Comparison of ENCODE assay signal across 8 cellular contexts in genomic region chr6:109482913-109483743, GRCh38. TPM values are rescaled to one million over a fixed set of nuclear protein-coding genes. Genes with fewer than 3 reads are reported as not detected.
DNase-seq lines count a peak whose midpoint lies in the region; ATAC-seq and TF ChIP-seq lines count a peak whose summit lies in the region.

TSS of gene ZBTB24 (minus strand) at chr6:109483219. CDS start at chr6:109482026, 1,193 bp downstream.

- H3K36me3 Mint-ChIP-seq in H9 (ENCODE audit: insufficient read depth in 1 of 3, low read depth in 3 of 3) (peaks cover 15 to 39% (median 31%) of the 10 kb centered on the region in 3 experiments), neural crest cell (ENCODE audit: low read depth) (peaks cover 18% of the 10 kb centered on the region)

- peaks cover 2% of the 10 kb centered on the region for H3K79me1 ChIP-seq in H9 (ENCODE audit: insufficient read depth, low read depth, low read length, poor library complexity, severe bottlenecking)

- no peaks in the 10 kb centered on the region for H3K9me3 ChIP-seq in H9 (ENCODE audit: control insufficient read depth, low read depth, low read length)

- H3K4me1 ChIP-seq in H9 (ENCODE audit: insufficient read depth, low read length), result peaks cover 13% of the 10 kb centered on the region; the same call in 1 of the 2 replicates

- H3K4ac ChIP-seq in H9 (ENCODE audit: low read depth, low read length), result no peak within 1 kb of the TSS

- no peaks in the 10 kb centered on the region for H3K9me3 Mint-ChIP-seq in H9
- no peaks in the 10 kb centered on the region for H3K9me3 Mint-ChIP-seq in neural crest cell
- no peaks in the 10 kb centered on the region for H3K9me3 Mint-ChIP-seq in stimulated activated naive CD8-positive, alpha-beta T cell treated with anti-CD3 and anti-CD28 coated beads, Interleukin-15, amount 100 ng/mL, for 72 hours

- H2AK5ac ChIP-seq in H9 (ENCODE audit: insufficient read length, low read length), result no peak within 1 kb of the TSS

- H2BK15ac ChIP-seq in H9 (ENCODE audit: low read depth, low read length), result no peak within 1 kb of the TSS

- TF ChIP-seq CTCF in H9 (conservative IDR thresholded peaks at IDR 0.05), result no peak
- TF ChIP-seq CTCF in neural crest cell (conservative IDR thresholded peaks at IDR 0.05), result no peak

- H3K27me3 ChIP-seq in H9 (ENCODE audit: insufficient read depth, low read length), result no peaks in the 10 kb centered on the region

- H3K14ac ChIP-seq in H9 (ENCODE audit: insufficient read depth, low read length), result peak within 1 kb of the TSS; percentile 84; the same call in 1 of the 2 replicates

- no peak within 1 kb of the TSS for H4K91ac ChIP-seq in H9 (ENCODE audit: insufficient read length, low read depth, low read length)

- H3K4me1 Mint-ChIP-seq in H9 (peaks cover 49 to 52% of the 10 kb centered on the region in 2 experiments), neural crest cell (peaks cover 37% of the 10 kb centered on the region)
- H3K4me1 Mint-ChIP-seq in stimulated activated naive CD8-positive, alpha-beta T cell treated with anti-CD3 and anti-CD28 coated beads, Interleukin-15, amount 100 ng/mL, for 72 hours, result peaks cover 42% of the 10 kb centered on the region

- no peak within 1 kb of the TSS for H2BK5ac ChIP-seq in H9 (ENCODE audit: insufficient read length, low read length)

- no peak within 1 kb of the TSS for H3K27ac ChIP-seq in H9 (ENCODE audit: insufficient read length, low read depth, low read length)

- H3K27ac Mint-ChIP-seq in H9, result peak within 1 kb of the TSS; percentile 49 to 88 (median 79); a peak in 5 of 7 replicates
- no peak within 1 kb of the TSS for H3K27ac Mint-ChIP-seq in neural crest cell (ENCODE audit: unreplicated experiment)
- peak within 1 kb of the TSS; percentile 64 to 92 for H3K27ac Mint-ChIP-seq in stimulated activated naive CD8-positive, alpha-beta T cell treated with anti-CD3 and anti-CD28 coated beads, Interleukin-15, amount 100 ng/mL, for 72 hours

- H3T11ph ChIP-seq in H9 (ENCODE audit: low read length), result no peak within 1 kb of the TSS

- peak within 1 kb of the TSS; percentile 70 for H3K9ac ChIP-seq in H9 (ENCODE audit: extremely low read depth, insufficient read length, low read length)

- peaks cover 27% of the 10 kb centered on the region; the same call in 1 of the 2 replicates for H3K79me2 ChIP-seq in H9 (ENCODE audit: insufficient read depth, low read length)

- H3K18ac ChIP-seq in H9 (ENCODE audit: insufficient read length, low read depth, low read length), result peak within 1 kb of the TSS; percentile 26

- H4K5ac ChIP-seq in H9 (ENCODE audit: insufficient read length, low read depth, low read length), result no peak within 1 kb of the TSS

- H4K8ac ChIP-seq in H9 (replicated peaks; ENCODE audit: insufficient read length, low read depth, low read length), result no peak within 1 kb of the TSS

- no peak within 1 kb of the TSS for H2BK12ac ChIP-seq in H9 (ENCODE audit: insufficient read length, low read depth, low read length)

- H3K27me3 Mint-ChIP-seq in H9 (ENCODE audit: low read depth), result peaks cover 3% of the 10 kb centered on the region; the same call in 1 of the 2 replicates
- peaks cover 19% of the 10 kb centered on the region for H3K27me3 Mint-ChIP-seq in neural crest cell (ENCODE audit: low read depth)
- H3K27me3 Mint-ChIP-seq in stimulated activated naive CD8-positive, alpha-beta T cell treated with anti-CD3 and anti-CD28 coated beads, Interleukin-15, amount 100 ng/mL, for 72 hours, result no peaks in the 10 kb centered on the region

- DNase-seq in GDM1 (lab: John Stamatoyannopoulos, UW) (peak; percentile 91), H9 (peak; percentile 96), M059J (ENCODE audit: low read depth) (peak; percentile 90), SIG-M5 (lab: John Stamatoyannopoulos, UW) (peak; percentile 4), fibroblast of the conjunctiva (ENCODE audit: low read depth) (peak; percentile 67), neural crest cell (ENCODE audit: low read depth, low spot score) (peak; percentile 73)
- peak; percentile 96 for DNase-seq in activated effector memory CD4-positive, alpha-beta T cell treated with anti-CD3 and anti-CD28 coated beads, Interleukin-2, amount 50 U/mL, for 16 hours
- peak; percentile 87 to 92 for DNase-seq in stimulated activated naive CD8-positive, alpha-beta T cell treated with anti-CD3 and anti-CD28 coated beads, Interleukin-15, amount 100 ng/mL, for 72 hours

- peak; percentile 88 for ATAC-seq in stimulated activated naive CD8-positive, alpha-beta T cell treated with anti-CD3 and anti-CD28 coated beads, Interleukin-15, amount 100 ng/mL, for 72 hours

- H2AFZ ChIP-seq in H9 (ENCODE audit: low read length), result no peak within 1 kb of the TSS

- H3K23me2 ChIP-seq in H9 (ENCODE audit: insufficient read length, low read depth, low read length, poor library complexity, severe bottlenecking), result peaks cover 4% of the 10 kb centered on the region

- H2BK20ac ChIP-seq in H9 (ENCODE audit: low read depth, low read length, poor library complexity, severe bottlenecking), result no peak within 1 kb of the TSS

- no peak within 1 kb of the TSS for H2BK120ac ChIP-seq in H9 (ENCODE audit: low read depth, low read length, poor library complexity, severe bottlenecking)

- peak within 1 kb of the TSS; percentile 99 for H3K4me2 ChIP-seq in H9 (ENCODE audit: insufficient read depth, insufficient read length, low read length)

- peak within 1 kb of the TSS; percentile 90 to 93 for H3K4me3 Mint-ChIP-seq in H9
- peak within 1 kb of the TSS; percentile 97 for H3K4me3 Mint-ChIP-seq in neural crest cell
- H3K4me3 Mint-ChIP-seq in stimulated activated naive CD8-positive, alpha-beta T cell treated with anti-CD3 and anti-CD28 coated beads, Interleukin-15, amount 100 ng/mL, for 72 hours, result peak within 1 kb of the TSS; percentile 64 to 89

- WGBS in H9 (ENCODE audit: extremely low coverage, insufficient read length, low lambda C conversion rate), result no CpG with 5 or more reads among the region's 98 CpGs

- no peak within 1 kb of the TSS for H3K23ac ChIP-seq in H9 (ENCODE audit: insufficient read length, low read depth, low read length)

- no peak within 1 kb of the TSS for H3K56ac ChIP-seq in H9 (ENCODE audit: insufficient read length, low read depth, low read length)

- H4K20me1 ChIP-seq in H9 (ENCODE audit: control insufficient read depth, insufficient read depth, insufficient read length), result no peaks in the 10 kb centered on the region

RNA-seq across cellular contexts. Expression of gene ZBTB24, which starts in this region (rescaled TPM):
- 25.6 and 27.3 TPM in 2 replicates for total RNA-seq in H9 (2021)
- total RNA-seq in M059J (2014; rRNA removed; shearing (Covaris generic)), result 11.5 and 13.4 TPM in 2 replicates
- total RNA-seq in neural crest cell, result 10.5 and 10.8 TPM in 2 replicates

Comparison
In these comparisons a context has a peak if more than half of its experiments do, and no peak if none do; other contexts are left out.
1. DNase-seq: peak in every context shown above with its lines; median percentile 96 in H9; 96 in activated effector memory CD4-positive, alpha-beta T cell treated with anti-CD3 and anti-CD28 coated beads, Interleukin-2, amount 50 U/mL, for 16 hours; 91 in GDM1; 90 in M059J; 90 in stimulated activated naive CD8-positive, alpha-beta T cell treated with anti-CD3 and anti-CD28 coated beads, Interleukin-15, amount 100 ng/mL, for 72 hours; 73 in neural crest cell; 67 in fibroblast of the conjunctiva; 4 in SIG-M5.